Comparison of ENCODE assay signal across 1 cellular context in the genomic region with DNA sequence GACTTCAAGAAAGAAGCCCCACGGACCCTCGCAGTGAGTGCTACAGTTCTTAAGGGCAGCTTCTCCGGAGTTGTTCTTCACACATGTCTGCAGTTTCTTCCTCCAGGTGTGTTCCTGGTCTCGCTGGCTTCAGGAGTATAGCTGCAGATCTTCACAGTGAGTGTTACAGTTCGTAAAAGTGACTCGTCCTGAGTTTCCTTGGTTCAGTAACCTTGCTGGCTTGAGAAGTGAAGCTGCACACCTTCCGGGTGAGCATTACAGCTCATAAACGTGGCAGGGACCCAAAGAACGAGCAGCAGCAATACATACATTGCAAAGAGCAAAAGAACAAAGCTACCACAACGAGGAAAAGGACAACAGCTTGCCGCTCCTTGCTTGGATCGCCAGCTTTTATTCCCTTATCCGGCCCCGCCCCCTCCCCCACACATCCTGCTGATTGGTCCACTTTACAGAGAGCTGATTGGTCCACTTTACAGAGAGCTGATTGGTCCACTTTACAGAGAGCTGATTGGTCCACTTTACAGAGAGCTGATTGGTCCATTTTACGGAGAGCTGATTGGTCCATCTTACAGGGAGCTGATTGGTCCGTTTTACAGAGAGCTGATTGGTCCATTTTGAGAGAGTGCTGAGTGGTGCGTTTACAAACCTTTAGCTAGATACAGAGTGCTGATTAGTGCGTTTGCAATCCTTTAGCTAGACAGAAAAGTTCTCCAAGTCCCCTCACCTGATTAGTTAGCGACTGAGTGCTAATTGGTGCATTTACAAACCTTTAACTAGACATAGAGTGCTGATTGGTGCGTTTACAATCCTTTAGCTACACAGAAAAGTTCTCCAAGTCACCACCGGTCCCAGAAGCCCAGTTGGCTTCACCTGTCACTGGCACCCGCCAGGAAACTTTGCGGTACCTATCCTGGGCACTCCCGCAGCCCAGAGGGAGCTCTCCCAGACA.
TF ChIP-seq lines count a peak whose summit lies in the region.

No MANE protein-coding gene starts in this region.

TF ChIP-seq in GM23338, 12 proteins besides CTCF, POLR2A, EP300 and RAD21 (continued from another document):
- TF ChIP-seq ETS1 (IDR thresholded peaks at IDR 0.05): no peak
- no peak for TF ChIP-seq NANOG (IDR thresholded peaks at IDR 0.05; ENCODE audit: borderline replicate concordance)
- TF ChIP-seq CREB1 (CRISPR knock-in tag; IDR thresholded peaks at IDR 0.05; ENCODE audit: low read depth): no peak
- no peak for TF ChIP-seq JUNB (IDR thresholded peaks at IDR 0.05; ENCODE audit: unreplicated experiment)
- TF ChIP-seq EZH2 (IDR thresholded peaks at IDR 0.05; ENCODE audit: low read depth, unreplicated experiment): no peak
- no peak for TF ChIP-seq POLR2AphosphoS5 (IDR thresholded peaks at IDR 0.05; ENCODE audit: low read depth)
- TF ChIP-seq, protein P1, sequence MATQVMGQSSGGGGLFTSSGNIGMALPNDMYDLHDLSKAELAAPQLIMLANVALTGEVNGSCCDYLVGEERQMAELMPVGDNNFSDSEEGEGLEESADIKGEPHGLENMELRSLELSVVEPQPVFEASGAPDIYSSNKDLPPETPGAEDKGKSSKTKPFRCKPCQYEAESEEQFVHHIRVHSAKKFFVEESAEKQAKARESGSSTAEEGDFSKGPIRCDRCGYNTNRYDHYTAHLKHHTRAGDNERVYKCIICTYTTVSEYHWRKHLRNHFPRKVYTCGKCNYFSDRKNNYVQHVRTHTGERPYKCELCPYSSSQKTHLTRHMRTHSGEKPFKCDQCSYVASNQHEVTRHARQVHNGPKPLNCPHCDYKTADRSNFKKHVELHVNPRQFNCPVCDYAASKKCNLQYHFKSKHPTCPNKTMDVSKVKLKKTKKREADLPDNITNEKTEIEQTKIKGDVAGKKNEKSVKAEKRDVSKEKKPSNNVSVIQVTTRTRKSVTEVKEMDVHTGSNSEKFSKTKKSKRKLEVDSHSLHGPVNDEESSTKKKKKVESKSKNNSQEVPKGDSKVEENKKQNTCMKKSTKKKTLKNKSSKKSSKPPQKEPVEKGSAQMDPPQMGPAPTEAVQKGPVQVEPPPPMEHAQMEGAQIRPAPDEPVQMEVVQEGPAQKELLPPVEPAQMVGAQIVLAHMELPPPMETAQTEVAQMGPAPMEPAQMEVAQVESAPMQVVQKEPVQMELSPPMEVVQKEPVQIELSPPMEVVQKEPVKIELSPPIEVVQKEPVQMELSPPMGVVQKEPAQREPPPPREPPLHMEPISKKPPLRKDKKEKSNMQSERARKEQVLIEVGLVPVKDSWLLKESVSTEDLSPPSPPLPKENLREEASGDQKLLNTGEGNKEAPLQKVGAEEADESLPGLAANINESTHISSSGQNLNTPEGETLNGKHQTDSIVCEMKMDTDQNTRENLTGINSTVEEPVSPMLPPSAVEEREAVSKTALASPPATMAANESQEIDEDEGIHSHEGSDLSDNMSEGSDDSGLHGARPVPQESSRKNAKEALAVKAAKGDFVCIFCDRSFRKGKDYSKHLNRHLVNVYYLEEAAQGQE (IDR thresholded peaks at IDR 0.05; ENCODE audit: unreplicated experiment): no peak
TF ChIP-seq in GM23338: peak in this region for 0.
